Comparison of ENCODE assay signal across 1 cellular context in the genomic region with DNA sequence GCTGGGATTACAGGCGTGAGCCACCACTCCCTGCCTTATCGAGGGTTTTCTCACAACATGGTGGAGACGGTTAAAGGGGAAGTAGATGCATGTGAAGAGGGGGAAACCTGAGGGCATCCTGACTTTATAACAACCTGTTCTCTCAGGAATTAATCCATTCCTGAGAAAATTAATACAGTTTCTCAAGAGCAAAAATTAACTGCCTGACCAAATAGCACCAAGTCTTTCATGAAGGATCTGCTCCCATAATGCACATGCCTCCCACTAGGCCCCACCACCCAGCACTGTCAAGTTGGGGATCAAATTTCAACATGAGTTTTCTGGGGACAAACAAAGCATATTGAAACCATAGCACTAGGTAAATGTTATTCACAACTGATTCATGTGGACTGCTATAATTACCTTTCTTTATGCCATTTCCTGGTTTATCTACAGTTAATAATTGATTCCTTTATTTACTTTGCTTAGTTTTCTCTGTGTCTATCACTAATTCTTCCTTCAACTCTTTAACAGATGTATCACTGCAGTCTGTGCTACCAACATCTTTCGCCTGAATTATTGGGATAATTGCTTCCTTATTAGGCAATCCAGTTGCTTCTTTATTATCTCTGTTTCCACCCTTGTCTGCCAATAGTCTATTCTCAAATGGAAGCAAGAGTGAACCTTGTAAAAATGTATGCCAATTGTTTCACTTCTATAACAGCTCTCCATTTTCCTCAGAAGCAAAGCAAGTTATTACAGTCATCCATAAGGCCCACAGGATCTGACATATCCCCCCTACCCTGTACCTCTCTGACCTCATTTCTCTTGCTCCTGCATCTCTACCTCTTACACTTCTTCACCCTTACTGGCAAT.
TF ChIP-seq lines count a peak whose summit lies in the region.

No MANE protein-coding gene starts in this region.

TF ChIP-seq in H1, 55 proteins besides CTCF, POLR2A, EP300 and RAD21 (continued from another document):
- TF ChIP-seq SIN3A (conservative IDR thresholded peaks at IDR 0.05 in 1 of 2, IDR thresholded peaks at IDR 0.05 in 1 of 2; ENCODE audit: low read depth in 1 of 2, low read length in 2 of 2) (no peak), CTBP2 (IDR thresholded peaks at IDR 0.05; ENCODE audit: borderline replicate concordance, insufficient read depth, insufficient read length, low read length) (no peak), PHF8 (conservative IDR thresholded peaks at IDR 0.05; ENCODE audit: low read depth, low read length) (no peak), KDM1A (IDR thresholded peaks at IDR 0.05; ENCODE audit: borderline replicate concordance, low read length) (no peak), SIX5 (IDR thresholded peaks at IDR 0.05; ENCODE audit: low read depth, low read length) (no peak), SUZ12 (IDR thresholded peaks at IDR 0.05; ENCODE audit: low read length) (no peak)
- TF ChIP-seq, protein P1, sequence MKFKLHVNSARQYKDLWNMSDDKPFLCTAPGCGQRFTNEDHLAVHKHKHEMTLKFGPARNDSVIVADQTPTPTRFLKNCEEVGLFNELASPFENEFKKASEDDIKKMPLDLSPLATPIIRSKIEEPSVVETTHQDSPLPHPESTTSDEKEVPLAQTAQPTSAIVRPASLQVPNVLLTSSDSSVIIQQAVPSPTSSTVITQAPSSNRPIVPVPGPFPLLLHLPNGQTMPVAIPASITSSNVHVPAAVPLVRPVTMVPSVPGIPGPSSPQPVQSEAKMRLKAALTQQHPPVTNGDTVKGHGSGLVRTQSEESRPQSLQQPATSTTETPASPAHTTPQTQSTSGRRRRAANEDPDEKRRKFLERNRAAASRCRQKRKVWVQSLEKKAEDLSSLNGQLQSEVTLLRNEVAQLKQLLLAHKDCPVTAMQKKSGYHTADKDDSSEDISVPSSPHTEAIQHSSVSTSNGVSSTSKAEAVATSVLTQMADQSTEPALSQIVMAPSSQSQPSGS (IDR thresholded peaks at IDR 0.05; ENCODE audit: low read length): no peak
- TF ChIP-seq, protein P2, sequence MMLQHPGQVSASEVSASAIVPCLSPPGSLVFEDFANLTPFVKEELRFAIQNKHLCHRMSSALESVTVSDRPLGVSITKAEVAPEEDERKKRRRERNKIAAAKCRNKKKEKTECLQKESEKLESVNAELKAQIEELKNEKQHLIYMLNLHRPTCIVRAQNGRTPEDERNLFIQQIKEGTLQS (IDR thresholded peaks at IDR 0.05; ENCODE audit: insufficient read depth, low read depth, low read length): no peak
